ENCODE assay signal across 22 cellular contexts in genomic region chr5:64872044-64872443, GRCh38.
DNase-seq lines count a peak whose midpoint lies in the region; ATAC-seq, FAIRE-seq and TF ChIP-seq lines count a peak whose summit lies in the region.
"Had no signal": no experiment of that assay in that cellular context is flagged by ENCODE, and none has a peak within 500 bp of the region (broad histone marks: within the 10 kb centered on the region; RNA-seq: fewer than 3 reads in every experiment).

No MANE protein-coding gene starts in this region.

- POLR2A ChIA-PET in A549 (lab: Yijun Ruan, JAX) (no interaction called here), HEK293T (lab: Yijun Ruan, JAX) (no interaction called here)

- CTCF ChIA-PET in A549 (lab: Yijun Ruan, JAX): no interaction called here
- CTCF ChIA-PET in HEK293T (lab: Yijun Ruan, JAX): no interaction called here

- H3K9me3 ChIP-seq in A549: no peaks in the 10 kb centered on the region
- H3K9me3 ChIP-seq: pancreas, suprapubic skin had no signal

- no peak for TF ChIP-seq EP300 in A549 (IDR thresholded peaks at IDR 0.05)

- TF ChIP-seq CTCF in A549 (IDR thresholded peaks at IDR 0.05): no peak

- H3K27ac ChIP-seq in A549: no peak overlapping the region
- H3K27ac ChIP-seq: coronary artery, pancreas, suprapubic skin, VCaP had no signal

- H3K4me3 ChIP-seq in A549: no peak overlapping the region
- H3K4me3 ChIP-seq: coronary artery, pancreas, suprapubic skin had no signal

- TF ChIP-seq RAD21 in A549 (conservative IDR thresholded peaks at IDR 0.05 in 1 of 2, IDR thresholded peaks at IDR 0.05 in 1 of 2): no peak

- peaks cover 9% of the 10 kb centered on the region; the same call in 2 of the 3 replicates for H3K4me1 ChIP-seq in A549
- H3K4me1 ChIP-seq: pancreas, suprapubic skin had no signal

- WGBS in A549 (ENCODE audit: missing lambda C conversion rate): 49% methylated on average over 1 of the region's 1 CpG

- DNase-seq in A549 (ENCODE audit: low read depth in 1 of 2, low spot score in 1 of 2) (no peak), HCEC 1CT (peak; percentile 46), amniotic epithelial cell (ENCODE audit: low read depth) (peak; percentile 8), iris pigment epithelial cell (ENCODE audit: low read depth) (peak; percentile 35), hepatic stellate cell (ENCODE audit: low spot score) (no peak), dedifferentiated amniotic fluid mesenchymal stem cell (ENCODE audit: extremely low spot score) (no peak), HEK293T (ENCODE audit: extremely low spot score) (no peak)
- DNase-seq: activated CD8-positive, alpha-beta memory T cell treated with anti-CD3 and anti-CD28 coated beads, Interleukin-2, amount 50 U/mL, for 4 hours; foreskin melanocyte; H7; naive thymus-derived CD4-positive, alpha-beta T cell; NCI-H1417; pancreas; SHP77 treated with DMSO at 0.1 percent for 48 hours; T-helper 17 cell had no signal

- no peak for TF ChIP-seq POLR2A in A549 (IDR thresholded peaks at IDR 0.05; ENCODE audit: low read length)

- ATAC-seq in A549: no peak; a peak in 1 of 6 replicates
- ATAC-seq in GM21447 (IDR thresholded peaks at IDR 0.05; ENCODE audit: unreplicated experiment): no peak
- ATAC-seq: naive thymus-derived CD4-positive, alpha-beta T cell; pancreas; sciatic nerve; T-helper 17 cell had no signal

- peak; percentile 18 for FAIRE-seq in A549 (lab: Jason Lieb, UNC)
- FAIRE-seq: endometrium, pancreas, urothelium cell line had no signal

- no peak overlapping the region for H3K4me2 ChIP-seq in A549

TF ChIP-seq in A549, 52 proteins besides CTCF, POLR2A, EP300 and RAD21:
- TF ChIP-seq HMGXB4 (CRISPR knock-in tag; IDR thresholded peaks at IDR 0.05; ENCODE audit: borderline replicate concordance) (no peak), PHF8 (IDR thresholded peaks at IDR 0.05; ENCODE audit: borderline replicate concordance, low read depth) (no peak), NR3C1 (IDR thresholded peaks at IDR 0.05) (no peak)
- TF ChIP-seq, protein P1, sequence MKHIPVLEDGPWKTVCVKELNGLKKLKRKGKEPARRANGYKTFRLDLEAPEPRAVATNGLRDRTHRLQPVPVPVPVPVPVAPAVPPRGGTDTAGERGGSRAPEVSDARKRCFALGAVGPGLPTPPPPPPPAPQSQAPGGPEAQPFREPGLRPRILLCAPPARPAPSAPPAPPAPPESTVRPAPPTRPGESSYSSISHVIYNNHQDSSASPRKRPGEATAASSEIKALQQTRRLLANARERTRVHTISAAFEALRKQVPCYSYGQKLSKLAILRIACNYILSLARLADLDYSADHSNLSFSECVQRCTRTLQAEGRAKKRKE (CRISPR knock-in tag; IDR thresholded peaks at IDR 0.05; ENCODE audit: low read depth): no peak

TF ChIP-seq in HEK293T, 16 proteins besides CTCF, POLR2A, EP300 and RAD21:
- no peak for TF ChIP-seq FOXA1 (IDR thresholded peaks at IDR 0.05)
- no peak for TF ChIP-seq FOXM1 (IDR thresholded peaks at IDR 0.05; ENCODE audit: borderline replicate concordance)
- TF ChIP-seq LEF1 (IDR thresholded peaks at IDR 0.05; ENCODE audit: borderline replicate concordance): no peak
- no peak for TF ChIP-seq SUZ12 (IDR thresholded peaks at IDR 0.05)
- no peak for TF ChIP-seq FOXK2 (IDR thresholded peaks at IDR 0.05)
- TF ChIP-seq ARNT (IDR thresholded peaks at IDR 0.05): no peak
- no peak for TF ChIP-seq TARDBP (IDR thresholded peaks at IDR 0.05)
- TF ChIP-seq, protein P2, sequence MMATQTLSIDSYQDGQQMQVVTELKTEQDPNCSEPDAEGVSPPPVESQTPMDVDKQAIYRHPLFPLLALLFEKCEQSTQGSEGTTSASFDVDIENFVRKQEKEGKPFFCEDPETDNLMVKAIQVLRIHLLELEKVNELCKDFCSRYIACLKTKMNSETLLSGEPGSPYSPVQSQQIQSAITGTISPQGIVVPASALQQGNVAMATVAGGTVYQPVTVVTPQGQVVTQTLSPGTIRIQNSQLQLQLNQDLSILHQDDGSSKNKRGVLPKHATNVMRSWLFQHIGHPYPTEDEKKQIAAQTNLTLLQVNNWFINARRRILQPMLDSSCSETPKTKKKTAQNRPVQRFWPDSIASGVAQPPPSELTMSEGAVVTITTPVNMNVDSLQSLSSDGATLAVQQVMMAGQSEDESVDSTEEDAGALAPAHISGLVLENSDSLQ (IDR thresholded peaks at IDR 0.05): no peak
- TF ChIP-seq L3MBTL2 (conservative IDR thresholded peaks at IDR 0.05): no peak
- TF ChIP-seq SP1 (IDR thresholded peaks at IDR 0.05): no peak
- no peak for TF ChIP-seq NFRKB (IDR thresholded peaks at IDR 0.05)
- TF ChIP-seq BHLHE40 (IDR thresholded peaks at IDR 0.05; ENCODE audit: borderline replicate concordance): no peak
- no peak for TF ChIP-seq ZNF384 (IDR thresholded peaks at IDR 0.05)
- TF ChIP-seq ELF4 (IDR thresholded peaks at IDR 0.05): no peak
- TF ChIP-seq HDGF (IDR thresholded peaks at IDR 0.05; ENCODE audit: borderline replicate concordance): no peak
- no peak for TF ChIP-seq CTBP1 (IDR thresholded peaks at IDR 0.05; ENCODE audit: borderline replicate concordance)

Comparison
In these comparisons a context has a peak if more than half of its experiments do, and no peak if none do; other contexts are left out.
1. DNase-seq: peak in HCEC 1CT (single experiment), amniotic epithelial cell (single experiment) and iris pigment epithelial cell (single experiment); none in A549 (0 of 2), hepatic stellate cell (single experiment), dedifferentiated amniotic fluid mesenchymal stem cell (single experiment) and HEK293T (single experiment).